Comparison of ENCODE assay signal across 28 cellular contexts in the genomic region with DNA sequence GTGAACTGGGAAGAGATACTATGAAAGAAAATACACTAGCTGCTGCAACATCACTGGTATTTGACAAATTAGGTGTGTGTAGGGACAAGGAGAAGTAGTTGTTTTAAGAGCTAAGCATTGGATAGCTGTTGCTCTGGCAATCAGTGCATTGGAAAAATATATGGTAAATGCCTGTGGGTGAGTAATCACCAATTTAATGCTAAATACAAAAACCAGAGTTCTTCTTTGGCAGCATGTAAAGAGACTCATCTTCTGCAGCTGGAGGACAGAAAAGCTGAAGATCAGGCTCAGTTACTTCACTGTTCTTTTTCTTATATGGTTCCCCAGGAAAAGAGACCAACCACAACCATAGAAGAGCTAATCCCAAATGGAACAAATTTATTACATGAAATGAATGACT.
"Had no signal": no experiment of that assay in that cellular context is flagged by ENCODE, and none has a peak within 500 bp of the region (broad histone marks: within the 10 kb centered on the region; RNA-seq: fewer than 3 reads in every experiment).

No MANE protein-coding gene starts in this region.

- H3K36me3 Mint-ChIP-seq: stimulated activated effector memory CD8-positive, alpha-beta T cell treated with anti-CD3 and anti-CD28 coated beads, Interleukin-12 subunit alpha, Interleukin-12 subunit beta, amount 100 ng/mL, for 72 hours had no signal

- H3K4me3 Mint-ChIP-seq: dendritic cell treated with granulocyte-macrophage colony-stimulating factor and Interleukin-4, amounts not matched to agents 40 ng/mL and 50 ng/mL, for 4 days; endodermal cell; immature natural killer cell; naive thymus-derived CD8-positive, alpha-beta T cell; nephron progenitor cell; stimulated activated effector memory CD8-positive, alpha-beta T cell treated with anti-CD3 and anti-CD28 coated beads, Interleukin-12 subunit alpha, Interleukin-12 subunit beta, amount 100 ng/mL, for 72 hours had no signal

- H3K4me1 ChIP-seq: colonic mucosa, esophagus squamous epithelium, prostate gland, stomach had no signal

- H3K4me1 Mint-ChIP-seq: immature natural killer cell; naive thymus-derived CD8-positive, alpha-beta T cell; stimulated activated effector memory CD8-positive, alpha-beta T cell treated with anti-CD3 and anti-CD28 coated beads, Interleukin-12 subunit alpha, Interleukin-12 subunit beta, amount 100 ng/mL, for 72 hours had no signal

- H3K4me3 ChIP-seq: colonic mucosa, esophagus squamous epithelium, heart right ventricle, lower lobe of right lung, prostate gland, right atrium auricular region, smooth muscle cell, stomach, thyroid gland, vagina had no signal

- H3K27me3 Mint-ChIP-seq: dendritic cell treated with granulocyte-macrophage colony-stimulating factor and Interleukin-4, amounts not matched to agents 40 ng/mL and 50 ng/mL, for 4 days; naive thymus-derived CD8-positive, alpha-beta T cell had no signal

- H3K27ac ChIP-seq: colonic mucosa, esophagus squamous epithelium, heart right ventricle, lower lobe of right lung, prostate gland, right atrium auricular region, stomach, thyroid gland, vagina had no signal

- ATAC-seq: heart right ventricle; left colon; left ventricle myocardium superior; lower lobe of right lung; naive thymus-derived CD8-positive, alpha-beta T cell; sciatic nerve; stimulated activated effector memory CD8-positive, alpha-beta T cell treated with anti-CD3 and anti-CD28 coated beads, Interleukin-12 subunit alpha, Interleukin-12 subunit beta, amount 100 ng/mL, for 72 hours had no signal

- H3K9me3 ChIP-seq: colonic mucosa, esophagus squamous epithelium, lower lobe of right lung, prostate gland, right atrium auricular region, thyroid gland, vagina had no signal

- H3K4me2 ChIP-seq: smooth muscle cell had no signal

- H3K36me3 ChIP-seq: colonic mucosa, esophagus squamous epithelium, heart right ventricle, lower lobe of right lung, prostate gland, right atrium auricular region, stomach, thyroid gland, vagina had no signal

- H3K27me3 ChIP-seq: colonic mucosa, esophagus squamous epithelium, heart right ventricle, right atrium auricular region, stomach, thyroid gland, vagina had no signal

- H3K27ac Mint-ChIP-seq: dendritic cell treated with granulocyte-macrophage colony-stimulating factor and Interleukin-4, amounts not matched to agents 40 ng/mL and 50 ng/mL, for 4 days; endodermal cell; immature natural killer cell; naive thymus-derived CD8-positive, alpha-beta T cell; nephron progenitor cell; stimulated activated effector memory CD8-positive, alpha-beta T cell treated with anti-CD3 and anti-CD28 coated beads, Interleukin-12 subunit alpha, Interleukin-12 subunit beta, amount 100 ng/mL, for 72 hours had no signal

- DNase-seq: colonic mucosa; effector CD8-positive, alpha-beta T cell; endodermal cell; esophagus squamous epithelium; foreskin melanocyte; glutamatergic neuron; heart right ventricle; hippocampal formation; immature natural killer cell; kidney glomerular epithelial cell; left colon; left ventricle myocardium superior; lower lobe of right lung; naive thymus-derived CD8-positive, alpha-beta T cell; nephron progenitor cell; stimulated activated CD4-positive, alpha-beta T cell treated with anti-CD3 and anti-CD28 coated beads, Interleukin-12 subunit alpha, Interleukin-12 subunit beta, amount 100 ng/mL, for 4 hours; stimulated activated CD4-positive, alpha-beta T cell treated with anti-CD3 and anti-CD28 coated beads, Interleukin-1b, Interleukin-23, amount 100 ng/mL, for 48 hours; stimulated activated CD4-positive, alpha-beta T cell treated with anti-CD3 and anti-CD28 coated beads, Interleukin-4, amount 100 ng/mL, for 1 hour; stimulated activated naive CD4-positive, alpha-beta T cell treated with Interleukin-2 at 50 U/mL for 16 hours; stomach; thyroid gland had no signal
